In genomic region chr2:230913406-230913805, GRCh38 we compare ENCODE assay signal across 1 cellular context.
TF ChIP-seq lines count a peak whose summit lies in the region.

No MANE protein-coding gene starts in this region.

TF ChIP-seq in WTC11, 78 proteins besides CTCF, POLR2A, EP300 and RAD21 (continued from another document):
- TF ChIP-seq HMGXB4 (CRISPR knock-in tag; IDR thresholded peaks at IDR 0.05) (no peak), ZNF138 (CRISPR knock-in tag; conservative IDR thresholded peaks at IDR 0.05) (no peak)
